16 cellular contexts compared by ENCODE assay signal in genomic region chr5:80466669-80467485, GRCh38. TPM values are rescaled to one million over a fixed set of nuclear protein-coding genes. Genes with fewer than 3 reads are reported as not detected.
DNase-seq lines count a peak whose midpoint lies in the region; ATAC-seq and TF ChIP-seq lines count a peak whose summit lies in the region.
"Had no signal": no experiment of that assay in that cellular context is flagged by ENCODE, and none has a peak within 500 bp of the region (broad histone marks: within the 10 kb centered on the region; RNA-seq: fewer than 3 reads in every experiment).

No MANE protein-coding gene starts in this region.

- DNase-seq in EH (ENCODE audit: low read depth) (peak; percentile 49), MV-4-11 (lab: John Stamatoyannopoulos, UW) (peak; percentile 69), dedifferentiated amniotic fluid mesenchymal stem cell (ENCODE audit: extremely low spot score) (peak; percentile 17), right lobe of liver (no peak), RPMI8226 (no peak), occipital lobe (lab: John Stamatoyannopoulos, UW) (no peak)
- no peak for DNase-seq in effector CD8-positive, alpha-beta T cell (lab: John Stamatoyannopoulos, UW)
- DNase-seq: activated CD4-positive, alpha-beta memory T cell treated with anti-CD3 and anti-CD28 coated beads for 36 hours; activated naive CD8-positive, alpha-beta T cell treated with anti-CD3 and anti-CD28 coated beads, Interleukin-2, amount 50 U/mL, for 24 hours; CD4-positive, alpha-beta memory T cell; KG1; NCI-H345; retina; uterus had no signal

- no peak overlapping the region for H3K27ac ChIP-seq in right lobe of liver
- H3K27ac ChIP-seq: uterus had no signal

- TF ChIP-seq POLR2A in right lobe of liver (IDR thresholded peaks at IDR 0.05) = no peak

- intact Hi-C loops in right lobe of liver (cut with DNase I) = no loop called here

- no peak overlapping the region for H3K4me3 ChIP-seq in right lobe of liver
- H3K4me3 ChIP-seq: uterus had no signal

- peaks cover 0 to 8% (median 0%) of the 10 kb centered on the region in 4 donors for H3K36me3 ChIP-seq in right lobe of liver
- H3K36me3 ChIP-seq: uterus had no signal

- no peaks in the 10 kb centered on the region for H3K4me1 ChIP-seq in right lobe of liver
- H3K4me1 ChIP-seq: uterus had no signal

- H3K9me3 ChIP-seq in right lobe of liver = no peaks in the 10 kb centered on the region

- peak in 3 of 4 donors; percentile 34 to 81 (median 44) for ATAC-seq in right lobe of liver
- ATAC-seq in HG03469 (IDR thresholded peaks at IDR 0.05; ENCODE audit: unreplicated experiment) = no peak
- ATAC-seq: activated naive CD8-positive, alpha-beta T cell treated with anti-CD3 and anti-CD28 coated beads, Interleukin-2, amount 50 U/mL, for 24 hours; SK-N-SH treated with all-trans-retinoic acid at 6 μM for 48 hours had no signal

- no peaks in the 10 kb centered on the region for H3K27me3 ChIP-seq in right lobe of liver
- H3K27me3 ChIP-seq: uterus had no signal

- 73% methylated on average over 4 of the region's 4 CpGs for WGBS in right lobe of liver (ENCODE audit: insufficient coverage, low coverage, low lambda C conversion rate, missing lambda C conversion rate)

- TF ChIP-seq CTCF in right lobe of liver (IDR thresholded peaks at IDR 0.05) = no peak

RNA-seq across cellular contexts. Expression of gene FAM151B, which starts 21.0 kb away (rescaled TPM):
- total RNA-seq in right lobe of liver (1 to 10 TPM in 4 of 6 experiments, under 1 TPM in 2; 0.81 to 1.6 (median 1.3) TPM), occipital lobe (39.8 TPM)

RNA-seq across cellular contexts. Expression of gene ZFYVE16, which starts 59.0 kb away (rescaled TPM):
- 10 to 100 TPM in 5 of 6 experiments, 1 to 10 TPM in 1; 9.3 to 23.1 (median 14.0) TPM for total RNA-seq in right lobe of liver
- total RNA-seq in occipital lobe = 57.1 TPM

Comparison
In these comparisons a context has a peak if more than half of its experiments do, and no peak if none do; other contexts are left out.
1. DNase-seq: peak in EH (single experiment), MV-4-11 (single experiment) and dedifferentiated amniotic fluid mesenchymal stem cell (single experiment); none in right lobe of liver (0 of 3), RPMI8226 (single experiment), occipital lobe (single experiment) and effector CD8-positive, alpha-beta T cell (single experiment).
2. RNA of gene FAM151B, which starts 21.0 kb away (total RNA-seq): 39.8 TPM in occipital lobe (single experiment); 0.81 to 1.6 TPM in right lobe of liver; every median in the first group is over 10 times any median in the second.